Comparison of ENCODE assay signal across 8 cellular contexts in the genomic region with DNA sequence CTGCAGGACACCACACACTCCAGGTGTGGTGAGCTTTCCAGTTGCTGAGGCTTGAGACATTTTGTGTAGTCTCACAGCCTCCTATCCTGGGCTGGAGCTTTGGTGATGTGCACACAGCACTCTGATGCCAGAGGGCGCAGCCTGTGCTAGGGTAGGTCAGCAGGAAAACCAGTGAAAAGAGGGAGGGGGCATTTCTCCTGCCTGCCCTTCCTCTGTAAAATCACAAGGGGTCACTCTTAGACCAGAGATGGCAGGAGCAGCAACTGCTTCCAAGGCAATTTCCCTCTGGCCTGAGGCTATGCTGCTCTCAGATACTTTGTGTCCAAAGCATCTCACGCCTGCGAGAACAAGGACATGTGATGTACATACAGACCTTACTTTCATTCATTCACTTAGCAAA. TPM values are rescaled to one million over a fixed set of nuclear protein-coding genes. Genes with fewer than 3 reads are reported as not detected.
A peak's percentile ranks its signal among the peaks of the same experiment; 100 is the strongest.
DNase-seq lines count a peak whose midpoint lies in the region; ATAC-seq and TF ChIP-seq lines count a peak whose summit lies in the region.

No MANE protein-coding gene starts in this region.

- no peaks in the 10 kb centered on the region for H3K9me2 ChIP-seq in Loucy (replicated peaks; ENCODE audit: low read depth, low read length)

- CTCF ChIA-PET in activated CD8-positive, alpha-beta memory T cell treated with anti-CD3 and anti-CD28 coated beads, Interleukin-2, amount 10 ng/mL, durations not matched to agents 7 days and 5 days (lab: Charles Lee) = interaction anchor here (0.9 to 1.6 kb wide), 6 partner anchors 10 to 341 kb away, joined by 3 to 4 read pairs (median 3); no protein-coding TSS in a partner anchor

- TF ChIP-seq CTCF in Loucy (conservative IDR thresholded peaks at IDR 0.05; ENCODE audit: low read length) (peak; percentile 71), epithelial cell of proximal tubule (conservative IDR thresholded peaks at IDR 0.05; ENCODE audit: low read depth, low read length) (peak; percentile 77)

- no peak for DNase-seq in activated CD8-positive, alpha-beta memory T cell treated with anti-CD3 and anti-CD28 coated beads, Interleukin-2, amount 10 ng/mL, durations not matched to agents 7 days and 5 days
- no peak for DNase-seq in activated CD8-positive, alpha-beta memory T cell treated with anti-CD3 and anti-CD28 coated beads, Interleukin-2, amount 50 U/mL, for 4 hours
- DNase-seq in SW480 (ENCODE audit: low spot score) = peak; percentile 63
- peak; percentile 7 for DNase-seq in epithelial cell of proximal tubule (ENCODE audit: low read depth)
- no peak for DNase-seq in natural killer cell treated with Interleukin-12 subunit alpha and Interleukin-12 subunit beta and Interleukin-15 and Interleukin-18, amount 100 ng/mL, for 72 hours (ENCODE audit: low spot score)
- DNase-seq in dedifferentiated amniotic fluid mesenchymal stem cell (ENCODE audit: extremely low spot score) = no peak

- H3K4me3 ChIP-seq in Loucy (ENCODE audit: low read length, poor library complexity, severe bottlenecking) (no peak overlapping the region), epithelial cell of proximal tubule (ENCODE audit: low read depth, low read length) (no peak overlapping the region)

- H3K4me1 ChIP-seq in Loucy (ENCODE audit: insufficient read depth, low read length, poor library complexity, severe bottlenecking) = no peaks in the 10 kb centered on the region

- no peaks in the 10 kb centered on the region for H3K9me3 ChIP-seq in Loucy (ENCODE audit: insufficient read depth, low read depth, low read length)

- H3F3A ChIP-seq in Loucy (ENCODE audit: low read depth) = no peaks in the 10 kb centered on the region

- no peaks in the 10 kb centered on the region for H3K9me3 Mint-ChIP-seq in activated CD8-positive, alpha-beta memory T cell treated with anti-CD3 and anti-CD28 coated beads, Interleukin-2, amount 10 ng/mL, durations not matched to agents 7 days and 5 days (ENCODE audit: low read depth)
- no peaks in the 10 kb centered on the region for H3K9me3 Mint-ChIP-seq in natural killer cell treated with Interleukin-12 subunit alpha and Interleukin-12 subunit beta and Interleukin-15 and Interleukin-18, amount 100 ng/mL, for 72 hours

- no peak overlapping the region for H2AFZ ChIP-seq in Loucy (ENCODE audit: low read length)

- H3K9ac ChIP-seq in Loucy (ENCODE audit: low read depth, low read length, poor library complexity, severe bottlenecking) = no peak overlapping the region

- no peaks in the 10 kb centered on the region for H3K27me3 ChIP-seq in Loucy (ENCODE audit: insufficient read depth, low read length, poor library complexity, severe bottlenecking)

- peak; percentile 63 for ATAC-seq in activated CD8-positive, alpha-beta memory T cell treated with anti-CD3 and anti-CD28 coated beads, Interleukin-2, amount 10 ng/mL, durations not matched to agents 7 days and 5 days
- ATAC-seq in natural killer cell treated with Interleukin-12 subunit alpha and Interleukin-12 subunit beta and Interleukin-15 and Interleukin-18, amount 100 ng/mL, for 72 hours = peak; percentile 28 to 55
- no peak for ATAC-seq in HG02678 (IDR thresholded peaks at IDR 0.05; ENCODE audit: unreplicated experiment)

- H3K27ac Mint-ChIP-seq in activated CD8-positive, alpha-beta memory T cell treated with anti-CD3 and anti-CD28 coated beads, Interleukin-2, amount 10 ng/mL, durations not matched to agents 7 days and 5 days = no peak overlapping the region
- no peak overlapping the region for H3K27ac Mint-ChIP-seq in natural killer cell treated with Interleukin-12 subunit alpha and Interleukin-12 subunit beta and Interleukin-15 and Interleukin-18, amount 100 ng/mL, for 72 hours

- peaks cover 6% of the 10 kb centered on the region for H3K4me1 Mint-ChIP-seq in activated CD8-positive, alpha-beta memory T cell treated with anti-CD3 and anti-CD28 coated beads, Interleukin-2, amount 10 ng/mL, durations not matched to agents 7 days and 5 days
- peaks cover 0 to 2% of the 10 kb centered on the region in 2 donors for H3K4me1 Mint-ChIP-seq in natural killer cell treated with Interleukin-12 subunit alpha and Interleukin-12 subunit beta and Interleukin-15 and Interleukin-18, amount 100 ng/mL, for 72 hours (ENCODE audit: low read depth in 2 of 2)

- H3K79me2 ChIP-seq in Loucy (ENCODE audit: insufficient read depth, low read length) = no peaks in the 10 kb centered on the region

- H3K4me2 ChIP-seq in Loucy (ENCODE audit: low read depth, low read length, poor library complexity, severe bottlenecking) = no peak overlapping the region

- H4K20me1 ChIP-seq in Loucy (ENCODE audit: insufficient read depth, low read length, poor library complexity, severe bottlenecking) = no peaks in the 10 kb centered on the region

- H3K4me3 Mint-ChIP-seq in activated CD8-positive, alpha-beta memory T cell treated with anti-CD3 and anti-CD28 coated beads, Interleukin-2, amount 10 ng/mL, durations not matched to agents 7 days and 5 days = no peak overlapping the region
- no peak overlapping the region for H3K4me3 Mint-ChIP-seq in natural killer cell treated with Interleukin-12 subunit alpha and Interleukin-12 subunit beta and Interleukin-15 and Interleukin-18, amount 100 ng/mL, for 72 hours

- no peaks in the 10 kb centered on the region for H3K27me3 Mint-ChIP-seq in activated CD8-positive, alpha-beta memory T cell treated with anti-CD3 and anti-CD28 coated beads, Interleukin-2, amount 10 ng/mL, durations not matched to agents 7 days and 5 days
- H3K27me3 Mint-ChIP-seq in natural killer cell treated with Interleukin-12 subunit alpha and Interleukin-12 subunit beta and Interleukin-15 and Interleukin-18, amount 100 ng/mL, for 72 hours = no peaks in the 10 kb centered on the region

- H3K36me3 ChIP-seq in Loucy (ENCODE audit: insufficient read depth, low read length) = peaks cover 44% of the 10 kb centered on the region; the same call in 1 of the 2 replicates

- H3K36me3 Mint-ChIP-seq in activated CD8-positive, alpha-beta memory T cell treated with anti-CD3 and anti-CD28 coated beads, Interleukin-2, amount 10 ng/mL, durations not matched to agents 7 days and 5 days = no peaks in the 10 kb centered on the region
- H3K36me3 Mint-ChIP-seq in natural killer cell treated with Interleukin-12 subunit alpha and Interleukin-12 subunit beta and Interleukin-15 and Interleukin-18, amount 100 ng/mL, for 72 hours = no peaks in the 10 kb centered on the region

RNA-seq across cellular contexts. Expression of a gene that starts 16.5 kb away (rescaled TPM):
- 1 to 10 TPM in 1 of 2 experiments, under 1 TPM in 1; 0.40 to 3.0 TPM for total RNA-seq in activated CD8-positive, alpha-beta memory T cell treated with anti-CD3 and anti-CD28 coated beads, Interleukin-2, amount 10 ng/mL, durations not matched to agents 7 days and 5 days
- total RNA-seq in epithelial cell of proximal tubule = not detected in 2 replicates
- 1 to 10 TPM in 1 of 2 donors, not detected in 1; 1.3 TPM for total RNA-seq in natural killer cell treated with Interleukin-12 subunit alpha and Interleukin-12 subunit beta and Interleukin-15 and Interleukin-18, amount 100 ng/mL, for 72 hours

RNA-seq across cellular contexts. Expression of a gene that starts 20.9 kb away (rescaled TPM):
- 10 to 100 TPM; 18.0 to 24.9 TPM for total RNA-seq in activated CD8-positive, alpha-beta memory T cell treated with anti-CD3 and anti-CD28 coated beads, Interleukin-2, amount 10 ng/mL, durations not matched to agents 7 days and 5 days
- 0.07 TPM in 1 of 2 replicates, not detected in the other for total RNA-seq in epithelial cell of proximal tubule
- total RNA-seq in natural killer cell treated with Interleukin-12 subunit alpha and Interleukin-12 subunit beta and Interleukin-15 and Interleukin-18, amount 100 ng/mL, for 72 hours = 10 to 100 TPM in 1 of 2 donors, 1 to 10 TPM in 1; 8.5 to 14.6 TPM

RNA-seq across cellular contexts. Expression of a gene that starts 46.0 kb away (rescaled TPM):
- 10 to 100 TPM; 43.3 to 47.8 TPM for total RNA-seq in activated CD8-positive, alpha-beta memory T cell treated with anti-CD3 and anti-CD28 coated beads, Interleukin-2, amount 10 ng/mL, durations not matched to agents 7 days and 5 days
- 7.7 and 13.1 TPM in 2 replicates for total RNA-seq in epithelial cell of proximal tubule
- 10 to 100 TPM; 19.8 to 31.1 TPM for total RNA-seq in natural killer cell treated with Interleukin-12 subunit alpha and Interleukin-12 subunit beta and Interleukin-15 and Interleukin-18, amount 100 ng/mL, for 72 hours

RNA-seq across cellular contexts. Expression of a gene that starts 56.8 kb away (rescaled TPM):
- total RNA-seq in activated CD8-positive, alpha-beta memory T cell treated with anti-CD3 and anti-CD28 coated beads, Interleukin-2, amount 10 ng/mL, durations not matched to agents 7 days and 5 days = not detected
- total RNA-seq in epithelial cell of proximal tubule = not detected in 2 replicates
- not detected for total RNA-seq in natural killer cell treated with Interleukin-12 subunit alpha and Interleukin-12 subunit beta and Interleukin-15 and Interleukin-18, amount 100 ng/mL, for 72 hours

Comparison
In these comparisons a context has a peak if more than half of its experiments do, and no peak if none do; other contexts are left out.
1. DNase-seq: peak in SW480 (single experiment) and epithelial cell of proximal tubule (single experiment); none in activated CD8-positive, alpha-beta memory T cell treated with anti-CD3 and anti-CD28 coated beads, Interleukin-2, amount 10 ng/mL, durations not matched to agents 7 days and 5 days (single experiment), activated CD8-positive, alpha-beta memory T cell treated with anti-CD3 and anti-CD28 coated beads, Interleukin-2, amount 50 U/mL, for 4 hours (single experiment), natural killer cell treated with Interleukin-12 subunit alpha and Interleukin-12 subunit beta and Interleukin-15 and Interleukin-18, amount 100 ng/mL, for 72 hours (single experiment) and dedifferentiated amniotic fluid mesenchymal stem cell (single experiment).